ENCODE assay signal across 1 cellular context in the genomic region with DNA sequence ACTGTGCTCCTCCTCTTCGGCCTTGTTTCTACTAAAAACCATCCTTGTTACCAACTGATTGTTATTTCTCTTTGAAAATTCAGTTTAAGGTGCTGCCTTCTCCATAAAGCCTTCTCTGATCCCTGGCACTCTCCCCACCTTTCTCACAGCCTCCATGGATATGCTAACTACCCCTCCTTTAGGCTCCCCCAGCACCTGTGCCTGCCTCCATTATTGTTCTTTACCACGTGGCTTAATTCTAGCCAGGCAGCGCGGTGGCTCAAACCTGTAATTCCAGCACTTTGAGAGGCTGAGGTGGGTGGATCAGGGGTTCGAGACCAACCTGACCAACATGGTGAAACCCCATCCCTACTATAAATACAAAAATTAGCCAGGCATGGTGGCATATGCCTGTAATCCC.
TF ChIP-seq lines count a peak whose summit lies in the region.

No MANE protein-coding gene starts in this region.

TF ChIP-seq in H1, 55 proteins besides CTCF, POLR2A, EP300 and RAD21:
- no peak for TF ChIP-seq CREB1 (IDR thresholded peaks at IDR 0.05)
- TF ChIP-seq BCL11A (IDR thresholded peaks at IDR 0.05; ENCODE audit: low read depth in 2 of 2, low read length in 2 of 2): no peak
- TF ChIP-seq, protein P1, sequence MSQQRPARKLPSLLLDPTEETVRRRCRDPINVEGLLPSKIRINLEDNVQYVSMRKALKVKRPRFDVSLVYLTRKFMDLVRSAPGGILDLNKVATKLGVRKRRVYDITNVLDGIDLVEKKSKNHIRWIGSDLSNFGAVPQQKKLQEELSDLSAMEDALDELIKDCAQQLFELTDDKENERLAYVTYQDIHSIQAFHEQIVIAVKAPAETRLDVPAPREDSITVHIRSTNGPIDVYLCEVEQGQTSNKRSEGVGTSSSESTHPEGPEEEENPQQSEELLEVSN (IDR thresholded peaks at IDR 0.05): 0 out of 2 replicates have a peak, but pooled peaks have one; percentile 26
- TF ChIP-seq, protein P2, sequence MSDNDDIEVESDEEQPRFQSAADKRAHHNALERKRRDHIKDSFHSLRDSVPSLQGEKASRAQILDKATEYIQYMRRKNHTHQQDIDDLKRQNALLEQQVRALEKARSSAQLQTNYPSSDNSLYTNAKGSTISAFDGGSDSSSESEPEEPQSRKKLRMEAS (IDR thresholded peaks at IDR 0.05): peak; percentile 79
- TF ChIP-seq YY1 (IDR thresholded peaks at IDR 0.05; ENCODE audit: low read depth, low read length): 0 out of 2 replicates have a peak, but pooled peaks have one; percentile 48
